Comparison of ENCODE assay signal across 3 cellular contexts in the genomic region with DNA sequence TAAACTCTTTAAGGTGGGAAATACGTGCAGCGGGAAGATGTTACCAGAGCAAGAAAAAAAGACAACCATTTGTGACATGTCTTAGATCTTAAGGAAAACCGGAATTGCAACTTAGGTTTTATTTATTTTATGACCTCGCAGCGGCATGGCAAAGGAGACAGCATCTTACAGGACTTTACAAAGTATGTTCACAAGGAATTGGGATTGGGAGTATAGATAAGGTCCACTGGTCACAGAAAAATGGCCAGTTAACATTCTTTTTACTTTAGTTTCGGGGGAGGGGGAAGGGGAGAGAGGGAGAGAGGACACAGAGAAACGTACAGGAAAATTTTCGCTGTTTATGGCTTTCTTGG.
TF ChIP-seq lines count a peak whose summit lies in the region.

No MANE protein-coding gene starts in this region.

TF ChIP-seq in IMR-90, 13 proteins besides CTCF, POLR2A, EP300 and RAD21:
- TF ChIP-seq CHD1 (IDR thresholded peaks at IDR 0.05; ENCODE audit: low read depth, low read length) (no peak), RCOR1 (IDR thresholded peaks at IDR 0.05; ENCODE audit: insufficient replicate concordance, low read length) (no peak), SMC3 (IDR thresholded peaks at IDR 0.05; ENCODE audit: low read depth, low read length) (no peak), NFE2L2 (IDR thresholded peaks at IDR 0.05; ENCODE audit: low read depth, low read length) (no peak), MXI1 (IDR thresholded peaks at IDR 0.05; ENCODE audit: borderline replicate concordance, low read depth, low read length) (no peak), RFX5 (IDR thresholded peaks at IDR 0.05; ENCODE audit: low read depth, low read length) (no peak), ELK1 (IDR thresholded peaks at IDR 0.05; ENCODE audit: borderline replicate concordance, low read depth, low read length) (no peak), USF2 (IDR thresholded peaks at IDR 0.05; ENCODE audit: low read depth, low read length) (no peak), CEBPB (IDR thresholded peaks at IDR 0.05; ENCODE audit: low read depth, low read length) (no peak), MAZ (IDR thresholded peaks at IDR 0.05; ENCODE audit: borderline replicate concordance, low read depth, low read length) (no peak), MAFK (IDR thresholded peaks at IDR 0.05; ENCODE audit: low read depth, low read length) (no peak), FOS (IDR thresholded peaks at IDR 0.05; ENCODE audit: low read depth, low read length) (no peak), BHLHE40 (IDR thresholded peaks at IDR 0.05; ENCODE audit: low read depth, low read length) (no peak)

TF ChIP-seq in endothelial cell of umbilical vein, 7 proteins besides CTCF, POLR2A, EP300 and RAD21:
- TF ChIP-seq JUN (IDR thresholded peaks at IDR 0.05; ENCODE audit: borderline replicate concordance, insufficient read depth, insufficient read length, low read depth) (no peak), GATA2 (IDR thresholded peaks at IDR 0.05; ENCODE audit: insufficient read depth, insufficient read length, low read depth, low read length) (no peak), POLR2AphosphoS5 (IDR thresholded peaks at IDR 0.05; ENCODE audit: insufficient read depth, low read depth, low read length) (no peak), EZH2 (IDR thresholded peaks at IDR 0.05; ENCODE audit: borderline replicate concordance, low read depth, low read length, severe bottlenecking) (no peak), FOS (IDR thresholded peaks at IDR 0.05; ENCODE audit: borderline replicate concordance, insufficient read depth, low read length) (no peak), MAX (IDR thresholded peaks at IDR 0.05; ENCODE audit: insufficient read depth, insufficient read length) (no peak), MYC (IDR thresholded peaks at IDR 0.05; ENCODE audit: low read depth, low read length) (no peak)

TF ChIP-seq in neural cell, 6 proteins besides CTCF, POLR2A, EP300 and RAD21:
- TF ChIP-seq EZH2 (IDR thresholded peaks at IDR 0.05; ENCODE audit: borderline replicate concordance, insufficient read depth, low read length, poor library complexity, severe bottlenecking) (no peak), MXI1 (conservative IDR thresholded peaks at IDR 0.05; ENCODE audit: poor library complexity, severe bottlenecking) (no peak), POLR2AphosphoS5 (IDR thresholded peaks at IDR 0.05) (no peak), SMC3 (conservative IDR thresholded peaks at IDR 0.05; ENCODE audit: poor library complexity) (no peak), TAF1 (IDR thresholded peaks at IDR 0.05; ENCODE audit: low read depth) (no peak), REST (IDR thresholded peaks at IDR 0.05; ENCODE audit: borderline replicate concordance) (no peak)
TF ChIP-seq in neural cell: peak in this region for 0.
